In the genomic region with DNA sequence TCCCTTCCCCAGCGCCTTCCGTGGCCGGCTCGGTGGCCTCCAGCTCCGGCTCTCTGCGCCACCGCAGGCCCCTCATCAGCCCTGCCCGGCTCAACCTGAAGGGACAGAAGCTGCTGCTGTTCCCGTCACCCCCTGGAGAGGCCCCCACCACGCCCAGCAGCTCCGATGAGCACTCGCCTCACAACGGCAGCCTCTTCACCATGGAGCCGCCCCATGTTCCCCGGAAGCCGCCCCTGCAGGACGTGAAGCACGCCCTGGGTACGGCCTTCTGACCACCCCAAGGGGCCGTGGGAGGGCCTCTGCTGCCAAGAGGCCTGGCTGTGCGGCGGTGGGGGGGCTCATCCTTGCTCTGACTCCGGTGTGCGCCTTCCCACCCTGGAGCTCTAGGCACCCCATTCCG, we compare ENCODE assay signal across 1 cellular context.
TF ChIP-seq lines count a peak whose summit lies in the region.

No MANE protein-coding gene starts in this region.

TF ChIP-seq in K562, 482 proteins besides CTCF, POLR2A, EP300 and RAD21:
- TF ChIP-seq ZNF239 (CRISPR knock-in tag; IDR thresholded peaks at IDR 0.05) (no peak), POLR2G (IDR thresholded peaks at IDR 0.05; ENCODE audit: low read depth, low read length) (peak; percentile 36; the same call in 1 of the 2 replicates)
